In genomic region chr3:148880681-148881080, GRCh38 we compare ENCODE assay signal across 12 cellular contexts. TPM values are rescaled to one million over a fixed set of nuclear protein-coding genes. Genes with fewer than 3 reads are reported as not detected.
DNase-seq lines count a peak whose midpoint lies in the region; ATAC-seq and TF ChIP-seq lines count a peak whose summit lies in the region.
"Had no signal": no experiment of that assay in that cellular context is flagged by ENCODE, and none has a peak within 500 bp of the region (broad histone marks: within the 10 kb centered on the region; RNA-seq: fewer than 3 reads in every experiment).

No MANE protein-coding gene starts in this region.

- TF ChIP-seq CTCF in C4-2B (conservative IDR thresholded peaks at IDR 0.05) (peak; percentile 73), HCT116 (IDR thresholded peaks at IDR 0.05 in 2 of 3, conservative IDR thresholded peaks at IDR 0.05 in 1 of 3; ENCODE audit: borderline replicate concordance in 1 of 3, insufficient read depth in 1 of 3, low read depth in 2 of 3, low read length in 2 of 3) (peak; percentile 20 to 45 (median 38); a peak in 4 of 6 replicates), endodermal cell (conservative IDR thresholded peaks at IDR 0.05) (peak; percentile 81), esophagus squamous epithelium (IDR thresholded peaks at IDR 0.05) (no peak)

- H2AFZ ChIP-seq in HCT116 (ENCODE audit: low read depth, low read length, poor library complexity, severe bottlenecking) = peak overlapping the region; percentile 5

- H3K4me3 Mint-ChIP-seq in endodermal cell = no peak overlapping the region
- H3K4me3 Mint-ChIP-seq: memory B cell had no signal

- H3K9me3 Mint-ChIP-seq in endodermal cell = no peaks in the 10 kb centered on the region
- H3K9me3 Mint-ChIP-seq: memory B cell had no signal

- H3K79me2 ChIP-seq in HCT116 (ENCODE audit: insufficient read depth, low read length) = no peaks in the 10 kb centered on the region

- H3K4me1 ChIP-seq in HCT116 (ENCODE audit: control insufficient read depth in 1 of 2, insufficient read depth in 2 of 2, low read length in 2 of 2) = no peaks in the 10 kb centered on the region
- H3K4me1 ChIP-seq in endodermal cell (ENCODE audit: control insufficient read depth, insufficient read depth, low read length) = no peaks in the 10 kb centered on the region
- H3K4me1 ChIP-seq in esophagus squamous epithelium = no peaks in the 10 kb centered on the region
- no peaks in the 10 kb centered on the region for H3K4me1 ChIP-seq in effector memory CD4-positive, alpha-beta T cell (ENCODE audit: control insufficient read depth, insufficient read depth, low read length, poor library complexity, severe bottlenecking)

- POLR2A ChIA-PET in HCT116 (lab: Charles Lee) = no interaction called here

- H3K27ac Mint-ChIP-seq in endodermal cell = no peak overlapping the region
- H3K27ac Mint-ChIP-seq: memory B cell had no signal

- TF ChIP-seq POLR2A in HCT116 (IDR thresholded peaks at IDR 0.05; ENCODE audit: borderline replicate concordance, extremely low read depth, insufficient read depth, insufficient read length) (no peak), esophagus squamous epithelium (IDR thresholded peaks at IDR 0.05) (no peak)

- no peaks in the 10 kb centered on the region for H3K4me1 Mint-ChIP-seq in endodermal cell
- H3K4me1 Mint-ChIP-seq: memory B cell had no signal

- H3K4me2 ChIP-seq in HCT116 (ENCODE audit: low read length) = no peak overlapping the region

- DNase-seq in HCT116 (ENCODE audit: low read depth, low spot score) (peak; percentile 13), NOMO-1 treated with DMSO at 0.1 percent for 48 hours (lab: John Stamatoyannopoulos, UW; ENCODE audit: unreplicated experiment) (peak; percentile 43), endodermal cell (peak; percentile 60), esophagus squamous epithelium (lab: John Stamatoyannopoulos, UW) (no peak)
- DNase-seq in activated CD4-positive, CD25-positive, alpha-beta regulatory T cell treated with anti-CD3 and anti-CD28 coated beads, Interleukin-2, amount 50 U/mL, for 72 hours = no peak
- DNase-seq in effector memory CD4-positive, alpha-beta T cell = no peak
- DNase-seq: DMS79 treated with DMSO at 0.1 percent for 48 hours; stimulated activated CD4-positive, alpha-beta T cell treated with anti-CD3 and anti-CD28 coated beads, Interleukin-4, amount 100 ng/mL, for 1 hour had no signal

- H3K27ac ChIP-seq in C4-2B (no peak overlapping the region), HCT116 (ENCODE audit: low read depth, low read length) (no peak overlapping the region), endodermal cell (ENCODE audit: low read depth, low read length) (no peak overlapping the region), esophagus squamous epithelium (no peak overlapping the region)
- H3K27ac ChIP-seq in effector memory CD4-positive, alpha-beta T cell (ENCODE audit: insufficient read depth, low read length, poor library complexity, severe bottlenecking) = no peak overlapping the region

- no peaks in the 10 kb centered on the region for H3K36me3 Mint-ChIP-seq in endodermal cell (ENCODE audit: low read depth)
- H3K36me3 Mint-ChIP-seq: memory B cell had no signal

- CTCF ChIA-PET in HCT116 (lab: Charles Lee) = interaction anchor here (0.8 to 1.9 kb wide), 5 partner anchors 13 to 500 kb away, joined by 3 to 8 read pairs (median 3); no protein-coding TSS in a partner anchor

- H3K36me3 ChIP-seq in HCT116 (ENCODE audit: control insufficient read depth in 1 of 2, insufficient read depth in 2 of 2, low read length in 2 of 2) = no peaks in the 10 kb centered on the region
- H3K36me3 ChIP-seq in endodermal cell (ENCODE audit: control insufficient read depth, insufficient read depth, low read length) = no peaks in the 10 kb centered on the region
- H3K36me3 ChIP-seq in esophagus squamous epithelium = no peaks in the 10 kb centered on the region
- H3K36me3 ChIP-seq in effector memory CD4-positive, alpha-beta T cell (ENCODE audit: control insufficient read depth, insufficient read depth, low read length) = no peaks in the 10 kb centered on the region

- RAD21 ChIA-PET in HCT116 (lab: Charles Lee; ENCODE audit: low non-redundant PET in 1 of 2, low total read pairs in 2 of 2, uncharacterized antibody in 2 of 2, unreplicated experiment in 2 of 2) = no interaction called here

- TF ChIP-seq RAD21 in HCT116 (IDR thresholded peaks at IDR 0.05; ENCODE audit: low read depth) = peak; percentile 56

- H3K27me3 ChIP-seq in HCT116 (ENCODE audit: insufficient read depth, low read length) = no peaks in the 10 kb centered on the region
- H3K27me3 ChIP-seq in endodermal cell (ENCODE audit: control insufficient read depth, insufficient read depth, low read length, poor library complexity, severe bottlenecking) = no peaks in the 10 kb centered on the region
- H3K27me3 ChIP-seq in esophagus squamous epithelium = no peaks in the 10 kb centered on the region
- H3K27me3 ChIP-seq in effector memory CD4-positive, alpha-beta T cell (replicated peaks; ENCODE audit: control insufficient read depth, insufficient read depth, low read length, poor library complexity, severe bottlenecking) = no peaks in the 10 kb centered on the region

- BruUV-seq in HCT116 (replicated peaks; lab: Mats Ljungman, UMichigan) = no TSS peak

- ATAC-seq in HCT116 = peak; percentile 76
- ATAC-seq in GM21360 (IDR thresholded peaks at IDR 0.05; ENCODE audit: unreplicated experiment) = no peak

- no peaks in the 10 kb centered on the region for H3K27me3 Mint-ChIP-seq in endodermal cell (ENCODE audit: insufficient read depth)

- intact Hi-C loops in HCT116 (cut with micrococcal nuclease) (loop anchor here (1.0 kb wide), 1 partner anchor 153 kb away; no protein-coding TSS in a partner anchor), esophagus squamous epithelium (cut with DNase I) (no loop called here)

- H3K4me3 ChIP-seq in HCT116 (replicated peaks in 1 of 2; ENCODE audit: low read depth in 1 of 2, low read length in 2 of 2) (no peak overlapping the region), endodermal cell (ENCODE audit: low read length) (no peak overlapping the region), esophagus squamous epithelium (no peak overlapping the region)
- no peak overlapping the region for H3K4me3 ChIP-seq in effector memory CD4-positive, alpha-beta T cell (ENCODE audit: insufficient read depth, low read depth, low read length, poor library complexity, severe bottlenecking)

- no peaks in the 10 kb centered on the region for H3K9me2 ChIP-seq in HCT116 (ENCODE audit: insufficient read depth)

- H4K20me1 ChIP-seq in HCT116 (ENCODE audit: insufficient read depth) = no peaks in the 10 kb centered on the region

- H3K9me3 ChIP-seq in HCT116 (ENCODE audit: control insufficient read depth in 1 of 2, insufficient read depth in 1 of 2, low read depth in 1 of 2, low read length in 2 of 2) (no peaks in the 10 kb centered on the region), endodermal cell (ENCODE audit: control insufficient read depth, low read length) (no peaks in the 10 kb centered on the region), esophagus squamous epithelium (no peaks in the 10 kb centered on the region)
- no peaks in the 10 kb centered on the region for H3K9me3 ChIP-seq in effector memory CD4-positive, alpha-beta T cell (ENCODE audit: control insufficient read depth, low read length)

- no peak overlapping the region for H3K9ac ChIP-seq in HCT116 (ENCODE audit: low read length)
- H3K9ac ChIP-seq in endodermal cell (ENCODE audit: extremely low read depth, low read length, poor library complexity, severe bottlenecking) = no peak overlapping the region

TF ChIP-seq in HCT116, 20 proteins besides CTCF, POLR2A, EP300 and RAD21 (continues in another document):
- no peak for TF ChIP-seq ZBTB33 (IDR thresholded peaks at IDR 0.05; ENCODE audit: extremely low read depth, insufficient replicate concordance, low read length)
- TF ChIP-seq ZFX (IDR thresholded peaks at IDR 0.05) = no peak
- no peak for TF ChIP-seq POLR2AphosphoS5 (IDR thresholded peaks at IDR 0.05; ENCODE audit: low read depth, low read length)
- TF ChIP-seq FOSL1 (IDR thresholded peaks at IDR 0.05; ENCODE audit: low read depth) = no peak

RNA-seq across cellular contexts. Expression of gene CPA3, which starts 15.6 kb away (rescaled TPM):
- total RNA-seq in HCT116 (2021; ENCODE audit: unreplicated experiment) = not detected
- not detected in 2 replicates for polyA plus RNA-seq in HCT116 (2012)
- not detected for total RNA-seq in endodermal cell
- polyA plus RNA-seq in endodermal cell (2013, experiment 1 of 2) = not detected
- polyA plus RNA-seq in endodermal cell (2013, experiment 2 of 2) = not detected
- total RNA-seq in esophagus squamous epithelium = 10 to 100 TPM in 2 of 4 donors, 1 to 10 TPM in 1, under 1 TPM in 1; 0.19 to 66.8 (median 7.1) TPM

RNA-seq across cellular contexts. Expression of gene CPB1, which starts 53.1 kb away (rescaled TPM):
- total RNA-seq in HCT116 (2021; ENCODE audit: unreplicated experiment) (6.2 TPM), endodermal cell (under 1 TPM in 1 of 2 donors, not detected in 1; 0.51 TPM), esophagus squamous epithelium (not detected)
- not detected in 2 replicates for polyA plus RNA-seq in HCT116 (2012)
- polyA plus RNA-seq in endodermal cell (2013, experiment 1 of 2) = not detected
- not detected for polyA plus RNA-seq in endodermal cell (2013, experiment 2 of 2)
- total RNA-seq: urinary bladder had no signal

Comparison
In these comparisons a context has a peak if more than half of its experiments do, and no peak if none do; other contexts are left out.
1. CTCF ChIP-seq: peak in C4-2B (single experiment), HCT116 (3 of 3) and endodermal cell (single experiment); none in esophagus squamous epithelium (0 of 6).
2. DNase-seq: peak in HCT116 (single experiment), NOMO-1 treated with DMSO at 0.1 percent for 48 hours (single experiment) and endodermal cell (single experiment); none in activated CD4-positive, CD25-positive, alpha-beta regulatory T cell treated with anti-CD3 and anti-CD28 coated beads, Interleukin-2, amount 50 U/mL, for 72 hours (single experiment), esophagus squamous epithelium (single experiment) and effector memory CD4-positive, alpha-beta T cell (0 of 3).